In genomic region chr3:194561306-194561974, GRCh38 we compare ENCODE assay signal across 16 cellular contexts.
DNase-seq lines count a peak whose midpoint lies in the region; ATAC-seq and TF ChIP-seq lines count a peak whose summit lies in the region.
"Had no signal": no experiment of that assay in that cellular context is flagged by ENCODE, and none has a peak within 500 bp of the region (broad histone marks: within the 10 kb centered on the region; RNA-seq: fewer than 3 reads in every experiment).

No MANE protein-coding gene starts in this region.

- DNase-seq in left ventricle myocardium inferior (no peak), left ventricle myocardium superior (no peak), RWPE2 (ENCODE audit: low spot score) (no peak), epithelial cell of prostate (ENCODE audit: low read depth, low spot score) (peak; percentile 71), SW480 (ENCODE audit: low spot score) (no peak)
- DNase-seq in activated CD4-positive, alpha-beta T cell treated with anti-CD3 and anti-CD28 coated beads, Interleukin-2, amount 50 U/mL, for 1 hour: no peak
- DNase-seq: activated naive CD4-positive, alpha-beta T cell; cortex of kidney; hypothalamus; NCI-H2107; upper lobe of left lung had no signal

- H3K27me3 Mint-ChIP-seq in stimulated activated naive CD8-positive, alpha-beta T cell treated with anti-CD3 and anti-CD28 coated beads, Interleukin-15, Interleukin-2, amounts not matched to agents 100 ng/mL and 50 ng/mL, for 24 hours: peaks cover 20% of the 10 kb centered on the region

- H3K27me3 ChIP-seq in left ventricle myocardium inferior (ENCODE audit: low read depth): no peaks in the 10 kb centered on the region
- H3K27me3 ChIP-seq in RWPE2 (ENCODE audit: insufficient read depth, poor library complexity, severe bottlenecking): no peaks in the 10 kb centered on the region
- H3K27me3 ChIP-seq: upper lobe of left lung had no signal

- H3K4me1 ChIP-seq in left ventricle myocardium inferior (peaks cover 4% of the 10 kb centered on the region), RWPE2 (ENCODE audit: insufficient read depth, poor library complexity, severe bottlenecking) (peaks cover 9% of the 10 kb centered on the region)

- TF ChIP-seq CTCF in left ventricle myocardium inferior (IDR thresholded peaks at IDR 0.05; ENCODE audit: borderline replicate concordance) (no peak), RWPE2 (IDR thresholded peaks at IDR 0.05; ENCODE audit: poor library complexity, severe bottlenecking) (no peak)

- H3K9me3 Mint-ChIP-seq in stimulated activated naive CD8-positive, alpha-beta T cell treated with anti-CD3 and anti-CD28 coated beads, Interleukin-15, Interleukin-2, amounts not matched to agents 100 ng/mL and 50 ng/mL, for 24 hours: no peaks in the 10 kb centered on the region
- H3K9me3 Mint-ChIP-seq: GM23338 had no signal

- ATAC-seq in left ventricle myocardium superior (no peak), RWPE2 (ENCODE audit: low read depth) (peak; percentile 58; the same call in 1 of the 3 replicates), GM19463 (IDR thresholded peaks at IDR 0.05; ENCODE audit: unreplicated experiment) (no peak)
- ATAC-seq: GM23338 had no signal

- H3K4me1 Mint-ChIP-seq in stimulated activated naive CD8-positive, alpha-beta T cell treated with anti-CD3 and anti-CD28 coated beads, Interleukin-15, Interleukin-2, amounts not matched to agents 100 ng/mL and 50 ng/mL, for 24 hours (ENCODE audit: low read depth): peaks cover 23% of the 10 kb centered on the region

- peak overlapping the region; percentile 9 for H3K27ac Mint-ChIP-seq in stimulated activated naive CD8-positive, alpha-beta T cell treated with anti-CD3 and anti-CD28 coated beads, Interleukin-15, Interleukin-2, amounts not matched to agents 100 ng/mL and 50 ng/mL, for 24 hours
- H3K27ac Mint-ChIP-seq: GM23338 had no signal

- H3K9me3 ChIP-seq in left ventricle myocardium inferior (replicated peaks) (no peaks in the 10 kb centered on the region), RWPE2 (ENCODE audit: severe bottlenecking) (no peaks in the 10 kb centered on the region)
- H3K9me3 ChIP-seq: upper lobe of left lung had no signal

- no peaks in the 10 kb centered on the region for H3K36me3 Mint-ChIP-seq in stimulated activated naive CD8-positive, alpha-beta T cell treated with anti-CD3 and anti-CD28 coated beads, Interleukin-15, Interleukin-2, amounts not matched to agents 100 ng/mL and 50 ng/mL, for 24 hours (ENCODE audit: low read depth)

- H3K36me3 ChIP-seq in left ventricle myocardium inferior (no peaks in the 10 kb centered on the region), RWPE2 (ENCODE audit: low read depth) (no peaks in the 10 kb centered on the region)
- H3K36me3 ChIP-seq: upper lobe of left lung had no signal

- peak overlapping the region; percentile 27 for H3K27ac ChIP-seq in left ventricle myocardium inferior (replicated peaks)
- no peak overlapping the region for H3K27ac ChIP-seq in RWPE2 (ENCODE audit: poor library complexity, severe bottlenecking)
- peak overlapping the region; percentile 51 for H3K27ac ChIP-seq in epithelial cell of prostate
- H3K27ac ChIP-seq: C4-2B, upper lobe of left lung, VCaP had no signal

- intact Hi-C loops in left ventricle myocardium inferior (cut with micrococcal nuclease): no loop called here
- intact Hi-C loops in left ventricle myocardium superior (cut with micrococcal nuclease): no loop called here

- no peak overlapping the region for H3K4me3 Mint-ChIP-seq in stimulated activated naive CD8-positive, alpha-beta T cell treated with anti-CD3 and anti-CD28 coated beads, Interleukin-15, Interleukin-2, amounts not matched to agents 100 ng/mL and 50 ng/mL, for 24 hours
- H3K4me3 Mint-ChIP-seq: GM23338 had no signal

- H3K4me3 ChIP-seq in left ventricle myocardium inferior: no peak overlapping the region
- no peak overlapping the region for H3K4me3 ChIP-seq in RWPE2 (ENCODE audit: severe bottlenecking)
- H3K4me3 ChIP-seq: GM23338, upper lobe of left lung had no signal
